Comparison of ENCODE assay signal across 24 cellular contexts in genomic region chr20:53080412-53080962, GRCh38.
DNase-seq lines count a peak whose midpoint lies in the region; ATAC-seq and TF ChIP-seq lines count a peak whose summit lies in the region.
"Had no signal": no experiment of that assay in that cellular context is flagged by ENCODE, and none has a peak within 500 bp of the region (broad histone marks: within the 10 kb centered on the region; RNA-seq: fewer than 3 reads in every experiment).

No MANE protein-coding gene starts in this region.

- peak overlapping the region; percentile 80 for H3K27ac ChIP-seq in hepatocyte
- H3K27ac ChIP-seq in skin epidermis, result peak overlapping the region in 12 of 21 experiments; percentile 4 to 71 (median 26)
- H3K27ac ChIP-seq: neural progenitor cell had no signal

- no peak for TF ChIP-seq CTCF in hepatocyte (IDR thresholded peaks at IDR 0.05; ENCODE audit: poor library complexity)

- DNase-seq in activated CD4-positive, alpha-beta T cell treated with anti-CD3 and anti-CD28 coated beads for 36 hours, result no peak
- DNase-seq in activated CD4-positive, alpha-beta T cell treated with anti-CD3 and anti-CD28 coated beads, Interleukin-2, amount 50 U/mL, for 4 hours, result no peak
- DNase-seq in activated T-helper 1 cell treated with anti-CD3 and anti-CD28 coated beads, Interleukin-12 subunit alpha, Interleukin-12 subunit beta, Interleukin-2, Interleukin-4 antibody, amounts not matched to agents 30 ng/mL and 10 ng/mL and 1 ng/mL, durations not matched to agents 14 hours and 24 hours and 36 hours (ENCODE audit: low spot score), result no peak
- DNase-seq in hepatocyte (ENCODE audit: low spot score) (no peak), NCI-H2029 (lab: John Stamatoyannopoulos, UW) (no peak), middle frontal gyrus (ENCODE audit: extremely low spot score, low spot score) (no peak)
- DNase-seq: 8988T; activated CD4-positive, alpha-beta T cell treated with anti-CD3 and anti-CD28 coated beads, Interleukin-2, amount 50 U/mL, for 1 hour; activated naive CD8-positive, alpha-beta T cell treated with anti-CD3 and anti-CD28 coated beads, Interleukin-2, amount 10 ng/mL, durations not matched to agents 7 days and 5 days; DND-41; glutamatergic neuron; KBM-7; NCI-H2107; sigmoid colon had no signal

- no peak overlapping the region for H2AFZ ChIP-seq in hepatocyte
- H2AFZ ChIP-seq: neural progenitor cell had no signal

- H3K79me2 ChIP-seq in hepatocyte, result no peaks in the 10 kb centered on the region

- WGBS in hepatocyte (ENCODE audit: low lambda C conversion rate, missing lambda C conversion rate), result 97% methylated on average over 14 of the region's 14 CpGs

- CTCF ChIA-PET in activated CD4-positive, alpha-beta T cell treated with anti-CD3 and anti-CD28 coated beads for 36 hours (lab: Charles Lee), result interaction anchor here (1.4 to 1.5 kb wide), 2 partner anchors 39 to 67 kb away, joined by 3 to 4 read pairs; no protein-coding TSS in a partner anchor

- no peaks in the 10 kb centered on the region for H3K27me3 Mint-ChIP-seq in activated CD4-positive, alpha-beta T cell treated with anti-CD3 and anti-CD28 coated beads for 36 hours
- H3K27me3 Mint-ChIP-seq in activated T-helper 1 cell treated with anti-CD3 and anti-CD28 coated beads, Interleukin-12 subunit alpha, Interleukin-12 subunit beta, Interleukin-2, Interleukin-4 antibody, amounts not matched to agents 30 ng/mL and 10 ng/mL and 1 ng/mL, durations not matched to agents 14 hours and 24 hours and 36 hours (ENCODE audit: insufficient read depth), result no peaks in the 10 kb centered on the region
- H3K27me3 Mint-ChIP-seq: activated naive CD8-positive, alpha-beta T cell treated with anti-CD3 and anti-CD28 coated beads, Interleukin-2, amount 10 ng/mL, durations not matched to agents 7 days and 5 days; CD4-positive, CD25-positive, alpha-beta regulatory T cell; dendritic cell treated with granulocyte-macrophage colony-stimulating factor and Interleukin-4, amounts not matched to agents 40 ng/mL and 50 ng/mL, for 4 days; progenitor cell of endocrine pancreas had no signal

- H3K9me3 Mint-ChIP-seq in activated CD4-positive, alpha-beta T cell treated with anti-CD3 and anti-CD28 coated beads for 36 hours (ENCODE audit: low read depth), result no peaks in the 10 kb centered on the region
- H3K9me3 Mint-ChIP-seq in activated T-helper 1 cell treated with anti-CD3 and anti-CD28 coated beads, Interleukin-12 subunit alpha, Interleukin-12 subunit beta, Interleukin-2, Interleukin-4 antibody, amounts not matched to agents 30 ng/mL and 10 ng/mL and 1 ng/mL, durations not matched to agents 14 hours and 24 hours and 36 hours, result no peaks in the 10 kb centered on the region
- H3K9me3 Mint-ChIP-seq: activated naive CD8-positive, alpha-beta T cell treated with anti-CD3 and anti-CD28 coated beads, Interleukin-2, amount 10 ng/mL, durations not matched to agents 7 days and 5 days; central memory CD8-positive, alpha-beta T cell; dendritic cell treated with granulocyte-macrophage colony-stimulating factor and Interleukin-4, amounts not matched to agents 40 ng/mL and 50 ng/mL, for 4 days; neural progenitor cell; T-helper 2 cell treated with Interferon-gamma antibody and Interleukin-4, amounts not matched to agents 5 μg/mL and 100 μg/mL, for 36 hours had no signal

- no peaks in the 10 kb centered on the region for H3K27me3 ChIP-seq in hepatocyte
- H3K27me3 ChIP-seq: MG63, neural progenitor cell, sigmoid colon had no signal

- ATAC-seq in activated CD4-positive, alpha-beta T cell treated with anti-CD3 and anti-CD28 coated beads for 36 hours, result no peak
- ATAC-seq in GM18873 (IDR thresholded peaks at IDR 0.05; ENCODE audit: low FRiP score, unreplicated experiment), result no peak

- H3K4me1 Mint-ChIP-seq in activated CD4-positive, alpha-beta T cell treated with anti-CD3 and anti-CD28 coated beads for 36 hours, result peaks cover 43% of the 10 kb centered on the region
- peaks cover 7% of the 10 kb centered on the region for H3K4me1 Mint-ChIP-seq in activated T-helper 1 cell treated with anti-CD3 and anti-CD28 coated beads, Interleukin-12 subunit alpha, Interleukin-12 subunit beta, Interleukin-2, Interleukin-4 antibody, amounts not matched to agents 30 ng/mL and 10 ng/mL and 1 ng/mL, durations not matched to agents 14 hours and 24 hours and 36 hours (ENCODE audit: low read depth)
- H3K4me1 Mint-ChIP-seq: central memory CD8-positive, alpha-beta T cell; neural progenitor cell had no signal

- no peak overlapping the region for H3K4me3 Mint-ChIP-seq in activated CD4-positive, alpha-beta T cell treated with anti-CD3 and anti-CD28 coated beads for 36 hours
- H3K4me3 Mint-ChIP-seq in activated T-helper 1 cell treated with anti-CD3 and anti-CD28 coated beads, Interleukin-12 subunit alpha, Interleukin-12 subunit beta, Interleukin-2, Interleukin-4 antibody, amounts not matched to agents 30 ng/mL and 10 ng/mL and 1 ng/mL, durations not matched to agents 14 hours and 24 hours and 36 hours, result no peak overlapping the region
- H3K4me3 Mint-ChIP-seq: activated naive CD8-positive, alpha-beta T cell treated with anti-CD3 and anti-CD28 coated beads, Interleukin-2, amount 10 ng/mL, durations not matched to agents 7 days and 5 days; central memory CD8-positive, alpha-beta T cell; dendritic cell treated with granulocyte-macrophage colony-stimulating factor and Interleukin-4, amounts not matched to agents 40 ng/mL and 50 ng/mL, for 4 days; neural progenitor cell; T-helper 2 cell treated with Interferon-gamma antibody and Interleukin-4, amounts not matched to agents 5 μg/mL and 100 μg/mL, for 36 hours had no signal

- H4K20me1 ChIP-seq in hepatocyte (ENCODE audit: insufficient read depth, poor library complexity, severe bottlenecking), result no peaks in the 10 kb centered on the region

- no peaks in the 10 kb centered on the region for H3K9me3 ChIP-seq in hepatocyte (ENCODE audit: low read depth)
- H3K9me3 ChIP-seq: HAP-1, MG63, sigmoid colon had no signal

- POLR2A ChIA-PET in activated CD4-positive, alpha-beta T cell treated with anti-CD3 and anti-CD28 coated beads for 36 hours (lab: Charles Lee), result interaction anchor here (0.5 kb wide), 1 partner anchor 1551 kb away, joined by 3 read pairs; no protein-coding TSS in a partner anchor

- no peak overlapping the region for H3K4me2 ChIP-seq in hepatocyte
- H3K4me2 ChIP-seq: neural progenitor cell had no signal

- no peaks in the 10 kb centered on the region for H3K36me3 ChIP-seq in hepatocyte (replicated peaks; ENCODE audit: insufficient read depth, low read depth)
- H3K36me3 ChIP-seq: HAP-1, MG63, neural progenitor cell, sigmoid colon had no signal

- H3K4me3 ChIP-seq in hepatocyte (no peak overlapping the region), skin epidermis (no peak overlapping the region)
- H3K4me3 ChIP-seq: HAP-1, MG63, neural progenitor cell, sigmoid colon had no signal

- H3K9me2 ChIP-seq in hepatocyte (replicated peaks; ENCODE audit: insufficient read depth), result no peaks in the 10 kb centered on the region

- H3K36me3 Mint-ChIP-seq in activated CD4-positive, alpha-beta T cell treated with anti-CD3 and anti-CD28 coated beads for 36 hours (ENCODE audit: low read depth), result peaks cover 17% of the 10 kb centered on the region
- H3K36me3 Mint-ChIP-seq in activated T-helper 1 cell treated with anti-CD3 and anti-CD28 coated beads, Interleukin-12 subunit alpha, Interleukin-12 subunit beta, Interleukin-2, Interleukin-4 antibody, amounts not matched to agents 30 ng/mL and 10 ng/mL and 1 ng/mL, durations not matched to agents 14 hours and 24 hours and 36 hours (ENCODE audit: low read depth), result peaks cover 7% of the 10 kb centered on the region
- H3K36me3 Mint-ChIP-seq: activated naive CD8-positive, alpha-beta T cell treated with anti-CD3 and anti-CD28 coated beads, Interleukin-2, amount 10 ng/mL, durations not matched to agents 7 days and 5 days; CD4-positive, CD25-positive, alpha-beta regulatory T cell; neural progenitor cell had no signal

- intact Hi-C loops in activated CD4-positive, alpha-beta T cell treated with anti-CD3 and anti-CD28 coated beads for 36 hours (cut with DNase I, micrococcal nuclease), result no loop called here
- intact Hi-C loops in activated T-helper 1 cell treated with anti-CD3 and anti-CD28 coated beads, Interleukin-12 subunit alpha, Interleukin-12 subunit beta, Interleukin-2, Interleukin-4 antibody, amounts not matched to agents 30 ng/mL and 10 ng/mL and 1 ng/mL, durations not matched to agents 14 hours and 24 hours and 36 hours (cut with micrococcal nuclease), result no loop called here

- H3K27ac Mint-ChIP-seq in activated CD4-positive, alpha-beta T cell treated with anti-CD3 and anti-CD28 coated beads for 36 hours, result peak overlapping the region; percentile 71
- H3K27ac Mint-ChIP-seq in activated T-helper 1 cell treated with anti-CD3 and anti-CD28 coated beads, Interleukin-12 subunit alpha, Interleukin-12 subunit beta, Interleukin-2, Interleukin-4 antibody, amounts not matched to agents 30 ng/mL and 10 ng/mL and 1 ng/mL, durations not matched to agents 14 hours and 24 hours and 36 hours, result peak overlapping the region; percentile 30
- H3K27ac Mint-ChIP-seq: activated naive CD8-positive, alpha-beta T cell treated with anti-CD3 and anti-CD28 coated beads, Interleukin-2, amount 10 ng/mL, durations not matched to agents 7 days and 5 days; dendritic cell treated with granulocyte-macrophage colony-stimulating factor and Interleukin-4, amounts not matched to agents 40 ng/mL and 50 ng/mL, for 4 days; neural progenitor cell had no signal

- H3K4me1 ChIP-seq in hepatocyte (ENCODE audit: insufficient read depth), result peaks cover 11% of the 10 kb centered on the region
- H3K4me1 ChIP-seq: HAP-1, sigmoid colon had no signal
